ENCODE assay signal across 10 cellular contexts in genomic region chr3:156551261-156551660, GRCh38. TPM values are rescaled to one million over a fixed set of nuclear protein-coding genes. Genes with fewer than 3 reads are reported as not detected.
DNase-seq lines count a peak whose midpoint lies in the region; ATAC-seq and TF ChIP-seq lines count a peak whose summit lies in the region.
"Had no signal": no experiment of that assay in that cellular context is flagged by ENCODE, and none has a peak within 500 bp of the region (broad histone marks: within the 10 kb centered on the region; RNA-seq: fewer than 3 reads in every experiment).

No MANE protein-coding gene starts in this region.

- no peaks in the 10 kb centered on the region for H3K9me3 Mint-ChIP-seq in activated naive CD4-positive, alpha-beta T cell treated with anti-CD3 and anti-CD28 coated beads, Interleukin-2, amount 50 U/mL, for 72 hours
- H3K9me3 Mint-ChIP-seq in activated naive CD4-positive, alpha-beta T cell treated with anti-CD3 and anti-CD28 coated beads, Interleukin-2, amount 10 ng/mL, durations not matched to agents 7 days and 5 days, result no peaks in the 10 kb centered on the region

- H3K27ac ChIP-seq in caudate nucleus (ENCODE audit: low read depth, low read length) (no peak overlapping the region), psoas muscle (no peak overlapping the region)

- H3K9me3 ChIP-seq in T-helper 17 cell (ENCODE audit: control insufficient read depth, low read length, poor library complexity, severe bottlenecking) (no peaks in the 10 kb centered on the region), skeletal muscle satellite cell (replicated peaks; ENCODE audit: low read length) (no peaks in the 10 kb centered on the region), psoas muscle (no peaks in the 10 kb centered on the region)

- H3K4me1 ChIP-seq in skeletal muscle satellite cell (ENCODE audit: control insufficient read depth, insufficient read depth, low read length) (peaks cover 65% of the 10 kb centered on the region), psoas muscle (peaks cover 57% of the 10 kb centered on the region)

- H3K9ac ChIP-seq in skeletal muscle satellite cell (ENCODE audit: low read depth, low read length), result peak overlapping the region; percentile 98

- CTCF ChIA-PET in activated naive CD4-positive, alpha-beta T cell treated with anti-CD3 and anti-CD28 coated beads, Interleukin-2, amount 10 ng/mL, durations not matched to agents 7 days and 5 days (lab: Charles Lee), result no interaction called here

- 54 to 62% (median 61%) methylated on average over 4 of the region's 4 CpGs for WGBS in psoas muscle, 3 donors

- peaks cover 54 to 63% of the 10 kb centered on the region in 2 donors for H3K36me3 Mint-ChIP-seq in activated naive CD4-positive, alpha-beta T cell treated with anti-CD3 and anti-CD28 coated beads, Interleukin-2, amount 50 U/mL, for 72 hours
- H3K36me3 Mint-ChIP-seq in activated naive CD4-positive, alpha-beta T cell treated with anti-CD3 and anti-CD28 coated beads, Interleukin-2, amount 10 ng/mL, durations not matched to agents 7 days and 5 days, result peaks cover 61% of the 10 kb centered on the region
- peaks cover 10% of the 10 kb centered on the region for H3K36me3 Mint-ChIP-seq in T-helper 17 cell (ENCODE audit: low read depth)

- H3K36me3 ChIP-seq in skeletal muscle satellite cell (ENCODE audit: insufficient read depth, low read length), result peaks cover 72% of the 10 kb centered on the region
- peaks cover 2 to 73% of the 10 kb centered on the region in 2 donors for H3K36me3 ChIP-seq in psoas muscle (ENCODE audit: insufficient read depth in 1 of 2, low read depth in 1 of 2)

- peak overlapping the region; percentile 56 for H3K4me3 ChIP-seq in skeletal muscle satellite cell (ENCODE audit: low read length)
- H3K4me3 ChIP-seq in psoas muscle, result no peak overlapping the region

- H3K27ac Mint-ChIP-seq in activated naive CD4-positive, alpha-beta T cell treated with anti-CD3 and anti-CD28 coated beads, Interleukin-2, amount 50 U/mL, for 72 hours, result peak overlapping the region; percentile 51 to 66
- no peak overlapping the region for H3K27ac Mint-ChIP-seq in activated naive CD4-positive, alpha-beta T cell treated with anti-CD3 and anti-CD28 coated beads, Interleukin-2, amount 10 ng/mL, durations not matched to agents 7 days and 5 days
- peak overlapping the region; percentile 76 for H3K27ac Mint-ChIP-seq in T-helper 17 cell

- DNase-seq in activated naive CD4-positive, alpha-beta T cell treated with anti-CD3 and anti-CD28 coated beads, Interleukin-2, amount 50 U/mL, for 72 hours (ENCODE audit: low spot score in 2 of 2), result no peak
- DNase-seq in activated naive CD4-positive, alpha-beta T cell treated with anti-CD3 and anti-CD28 coated beads, Interleukin-2, amount 10 ng/mL, durations not matched to agents 7 days and 5 days, result no peak
- DNase-seq in T-helper 17 cell (no peak), fibroblast of peridontal ligament (ENCODE audit: extremely low read depth) (peak; percentile 42), caudate nucleus (lab: John Stamatoyannopoulos, UW) (no peak), psoas muscle (no peak), NCI-H1092 treated with DMSO at 0.1 percent for 48 hours (lab: John Stamatoyannopoulos, UW) (no peak)
- DNase-seq: kidney glomerular epithelial cell, NCI-H524 treated with DMSO at 0.1 percent for 48 hours had no signal

- H3K27me3 ChIP-seq in skeletal muscle satellite cell (ENCODE audit: control insufficient read depth, insufficient read depth, low read length), result no peaks in the 10 kb centered on the region
- H3K27me3 ChIP-seq in psoas muscle (ENCODE audit: insufficient read depth in 3 of 3, low read length in 2 of 3), result no peaks in the 10 kb centered on the region

- no peak for TF ChIP-seq CTCF in psoas muscle (IDR thresholded peaks at IDR 0.05)

- H3K4me2 ChIP-seq in skeletal muscle satellite cell (ENCODE audit: low read length), result peak overlapping the region; percentile 86

- no peak overlapping the region for H3K4me3 Mint-ChIP-seq in activated naive CD4-positive, alpha-beta T cell treated with anti-CD3 and anti-CD28 coated beads, Interleukin-2, amount 10 ng/mL, durations not matched to agents 7 days and 5 days
- H3K4me3 Mint-ChIP-seq in T-helper 17 cell, result peak overlapping the region; percentile 45

- H3K27me3 Mint-ChIP-seq in activated naive CD4-positive, alpha-beta T cell treated with anti-CD3 and anti-CD28 coated beads, Interleukin-2, amount 10 ng/mL, durations not matched to agents 7 days and 5 days, result peaks cover 3% of the 10 kb centered on the region
- no peaks in the 10 kb centered on the region for H3K27me3 Mint-ChIP-seq in T-helper 17 cell

- no peak for ATAC-seq in activated naive CD4-positive, alpha-beta T cell treated with anti-CD3 and anti-CD28 coated beads, Interleukin-2, amount 50 U/mL, for 72 hours
- ATAC-seq in T-helper 17 cell, result no peak
- no peak for ATAC-seq in psoas muscle

- H3K4me1 Mint-ChIP-seq in activated naive CD4-positive, alpha-beta T cell treated with anti-CD3 and anti-CD28 coated beads, Interleukin-2, amount 10 ng/mL, durations not matched to agents 7 days and 5 days, result peaks cover 66% of the 10 kb centered on the region
- peaks cover 56% of the 10 kb centered on the region for H3K4me1 Mint-ChIP-seq in T-helper 17 cell

- intact Hi-C loops in psoas muscle (cut with DNase I), result loop anchor here in 1 of 2 donors (10.0 kb wide), 1 partner anchor 534 kb away; no protein-coding TSS in a partner anchor

RNA-seq across cellular contexts. Expression of gene SSR3, which starts 3.7 kb away (rescaled TPM):
- 100 to 1,000 TPM; 118 to 205 TPM for total RNA-seq in activated naive CD4-positive, alpha-beta T cell treated with anti-CD3 and anti-CD28 coated beads, Interleukin-2, amount 50 U/mL, for 72 hours
- total RNA-seq in T-helper 17 cell (10 to 100 TPM; 93.4 to 94.3 TPM), psoas muscle (100 to 1,000 TPM in 1 of 4 donors, 10 to 100 TPM in 3; 53.2 to 121 (median 71.0) TPM)
- total RNA-seq in skeletal muscle satellite cell (2012; rRNA removed), result 468 and 552 TPM in 2 replicates
- polyA plus RNA-seq in psoas muscle, result 100 to 1,000 TPM in 1 of 3 donors, 10 to 100 TPM in 2; 70.8 to 252 (median 81.6) TPM
